Comparison of ENCODE assay signal across 10 cellular contexts in the genomic region with DNA sequence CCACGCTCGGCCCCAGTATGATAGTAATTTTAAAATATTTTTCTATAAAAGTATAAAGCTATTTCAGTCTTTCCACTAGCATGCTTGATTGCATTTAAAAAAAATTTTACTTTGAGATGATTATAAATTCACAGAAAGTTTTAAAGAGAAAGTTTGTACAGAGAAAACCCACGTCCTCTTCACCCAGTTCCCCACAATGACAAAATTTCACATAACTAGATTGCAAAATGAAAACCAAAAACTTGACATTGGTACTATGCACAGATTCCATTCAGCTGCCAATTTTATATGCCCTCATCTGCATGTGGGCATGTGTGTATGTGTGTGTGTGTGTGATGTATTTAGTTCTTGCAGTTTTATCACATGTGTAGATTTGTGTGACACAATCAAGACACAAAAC. TPM values are rescaled to one million over a fixed set of nuclear protein-coding genes. Genes with fewer than 3 reads are reported as not detected.
"Had no signal": no experiment of that assay in that cellular context is flagged by ENCODE, and none has a peak within 500 bp of the region (broad histone marks: within the 10 kb centered on the region; RNA-seq: fewer than 3 reads in every experiment).

No MANE protein-coding gene starts in this region.

- H3K27ac ChIP-seq: HL-60 had no signal

- DNase-seq: IMR-90, KBM-7, KG1 had no signal

- FAIRE-seq: HepG2, HTR-8/SVneo, K562 had no signal

- H3K27ac Mint-ChIP-seq: IgD-negative memory B cell had no signal

- ATAC-seq: HepG2, K562 had no signal

- H3K36me3 Mint-ChIP-seq: IgD-negative memory B cell had no signal

- H3K4me3 ChIP-seq: K562 had no signal

- H3K4me3 Mint-ChIP-seq: IgD-negative memory B cell had no signal

- H3K9me3 Mint-ChIP-seq: IgD-negative memory B cell had no signal

RNA-seq across cellular contexts. Expression of gene BARHL1, which starts 57.1 kb away (rescaled TPM):
- total RNA-seq: HepG2, HT-29, HT1080, IMR-90, K562 had no signal
- polyA plus RNA-seq: HepG2, IgD-negative memory B cell, IMR-90, K562 had no signal
